In the genomic region with DNA sequence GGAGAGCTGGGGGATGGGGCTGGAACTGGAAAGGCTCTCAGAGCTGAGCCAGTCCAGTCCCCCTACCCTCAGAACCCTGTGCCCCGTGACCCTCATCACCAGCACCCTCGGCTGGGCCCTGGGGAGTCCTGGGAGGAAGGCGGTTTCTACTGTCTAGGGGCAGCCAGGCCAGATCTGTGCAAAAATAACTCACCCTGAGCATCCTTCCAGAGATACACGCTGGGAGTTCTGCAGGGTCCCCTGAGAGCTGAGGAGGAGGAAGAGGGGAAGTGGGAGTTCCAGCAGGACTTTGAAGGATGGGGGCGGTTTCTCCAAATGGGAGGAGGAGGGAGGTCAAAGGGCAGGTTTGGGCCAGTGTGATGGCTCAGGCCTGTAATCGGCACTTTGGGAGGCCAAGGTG, we compare ENCODE assay signal across 15 cellular contexts. TPM values are rescaled to one million over a fixed set of nuclear protein-coding genes. Genes with fewer than 3 reads are reported as not detected.
DNase-seq lines count a peak whose midpoint lies in the region; TF ChIP-seq lines count a peak whose summit lies in the region.
"Had no signal": no experiment of that assay in that cellular context is flagged by ENCODE, and none has a peak within 500 bp of the region (broad histone marks: within the 10 kb centered on the region; RNA-seq: fewer than 3 reads in every experiment).

No MANE protein-coding gene starts in this region.

- DNase-seq in epidermal melanocyte (ENCODE audit: insufficient read length, low spot score) (peak; percentile 9), neural progenitor cell (ENCODE audit: low spot score) (no peak), GOT3 (lab: John Stamatoyannopoulos, UW) (no peak), SK-N-SH (no peak)
- no peak for DNase-seq in stimulated activated CD4-positive, alpha-beta T cell treated with anti-CD3 and anti-CD28 coated beads, Interleukin-2, amount 100 ng/mL, for 48 hours
- DNase-seq: BE2C, HCEC 1CT had no signal

- H3K4me3 ChIP-seq in BLaER1, result no peak overlapping the region
- peak overlapping the region in 1 of 10 experiments; percentile 29; a peak in 1 of 20 replicates for H3K4me3 ChIP-seq in BLaER1 treated with 17β-estradiol and CSF1 and Interleukin-3, amounts not matched to agents 10 nM and 100 nM
- no peak overlapping the region for H3K4me3 ChIP-seq in neural progenitor cell
- H3K4me3 ChIP-seq in SK-N-SH (ENCODE audit: low read depth in 2 of 2, low read length in 1 of 2), result no peak overlapping the region
- H3K4me3 ChIP-seq: A549, GM12878, K562 had no signal

- no peaks in the 10 kb centered on the region for H3K36me3 Mint-ChIP-seq in neural progenitor cell

- no peaks in the 10 kb centered on the region for H3K9me2 ChIP-seq in SK-N-SH

- WGBS in SK-N-SH (ENCODE audit: low lambda C conversion rate), result 62% methylated on average over 5 of the region's 6 CpGs

- 0 out of 2 replicates have a peak overlapping the region, but pooled peaks have one; percentile 16 for H3K27ac ChIP-seq in BLaER1
- 0 out of 22 replicates have a peak overlapping the region, but pooled peaks of 1 of the 11 experiments have one; percentile 2 for H3K27ac ChIP-seq in BLaER1 treated with 17β-estradiol and CSF1 and Interleukin-3, amounts not matched to agents 10 nM and 100 nM
- H3K27ac ChIP-seq in neural progenitor cell, result no peak overlapping the region
- H3K27ac ChIP-seq in SK-N-SH (ENCODE audit: low read depth in 2 of 2, low read length in 1 of 2), result no peak overlapping the region
- H3K27ac ChIP-seq: A549 had no signal

- H3K4me2 ChIP-seq in BLaER1, result peak overlapping the region; percentile 90
- peak overlapping the region; percentile 69 to 98 (median 85) for H3K4me2 ChIP-seq in BLaER1 treated with 17β-estradiol and CSF1 and Interleukin-3, amounts not matched to agents 10 nM and 100 nM
- no peak overlapping the region for H3K4me2 ChIP-seq in neural progenitor cell
- H3K4me2 ChIP-seq in SK-N-SH, result no peak overlapping the region
- H3K4me2 ChIP-seq: A549 had no signal

- no peaks in the 10 kb centered on the region for H3K36me3 ChIP-seq in BLaER1
- no peaks in the 10 kb centered on the region for H3K36me3 ChIP-seq in BLaER1 treated with 17β-estradiol and CSF1 and Interleukin-3, amounts not matched to agents 10 nM and 100 nM
- no peaks in the 10 kb centered on the region for H3K36me3 ChIP-seq in neural progenitor cell
- H3K36me3 ChIP-seq in SK-N-SH (replicated peaks in 1 of 2; ENCODE audit: control insufficient read depth in 1 of 2, insufficient read depth in 2 of 2, low read length in 1 of 2), result no peaks in the 10 kb centered on the region
- H3K36me3 ChIP-seq: BE2C had no signal

- POLR2A ChIA-PET in SK-N-SH (lab: Yijun Ruan, JAX), result no interaction called here

- H3K27me3 Mint-ChIP-seq in neural progenitor cell (ENCODE audit: insufficient read depth, low read depth), result peaks cover 19% of the 10 kb centered on the region

- peak overlapping the region; percentile 33 for H3K4me3 Mint-ChIP-seq in neural progenitor cell

- no peak overlapping the region for H2AFZ ChIP-seq in neural progenitor cell (replicated peaks)
- H2AFZ ChIP-seq in SK-N-SH (ENCODE audit: low read depth), result no peak overlapping the region

- CTCF ChIA-PET in SK-N-SH (lab: Yijun Ruan, JAX), result no interaction called here

- no peaks in the 10 kb centered on the region for H3K27me3 ChIP-seq in BLaER1
- peaks cover 0 to 4% (median 0%) of the 10 kb centered on the region in 11 experiments; a peak in 1 of 22 replicates for H3K27me3 ChIP-seq in BLaER1 treated with 17β-estradiol and CSF1 and Interleukin-3, amounts not matched to agents 10 nM and 100 nM
- H3K27me3 ChIP-seq in neural progenitor cell, result no peaks in the 10 kb centered on the region
- H3K27me3 ChIP-seq in SK-N-SH (ENCODE audit: insufficient read depth), result peaks cover 4% of the 10 kb centered on the region; the same call in 1 of the 2 replicates
- H3K27me3 ChIP-seq: BE2C had no signal

- H3F3A ChIP-seq in neural progenitor cell (ENCODE audit: low read depth), result no peaks in the 10 kb centered on the region
- H3F3A ChIP-seq in SK-N-SH (replicated peaks; ENCODE audit: insufficient read depth), result no peaks in the 10 kb centered on the region

- TF ChIP-seq EP300 in SK-N-SH (IDR thresholded peaks at IDR 0.05; ENCODE audit: borderline replicate concordance in 1 of 2, low read depth in 1 of 2, low read length in 1 of 2), result no peak

- H3K4me1 ChIP-seq in BLaER1 (peaks cover 64% of the 10 kb centered on the region), neural progenitor cell (peaks cover 11% of the 10 kb centered on the region), SK-N-SH (ENCODE audit: control insufficient read depth in 1 of 2, insufficient read depth in 2 of 2, low read depth in 1 of 2, low read length in 1 of 2) (peaks cover 0 to 10% of the 10 kb centered on the region in 2 experiments; a peak in 1 of 4 replicates)
- peaks cover 38 to 63% (median 54%) of the 10 kb centered on the region in 10 experiments for H3K4me1 ChIP-seq in BLaER1 treated with 17β-estradiol and CSF1 and Interleukin-3, amounts not matched to agents 10 nM and 100 nM
- H3K4me1 ChIP-seq: A549, BE2C had no signal

- TF ChIP-seq CTCF in neural progenitor cell (IDR thresholded peaks at IDR 0.05), result no peak
- no peak for TF ChIP-seq CTCF in SK-N-SH (IDR thresholded peaks at IDR 0.05)

- H3K4me1 Mint-ChIP-seq in neural progenitor cell, result peaks cover 12% of the 10 kb centered on the region

- no peaks in the 10 kb centered on the region for H3K9me3 Mint-ChIP-seq in neural progenitor cell

- H3K9ac ChIP-seq in BLaER1, result no peak overlapping the region
- H3K9ac ChIP-seq in BLaER1 treated with 17β-estradiol and CSF1 and Interleukin-3, amounts not matched to agents 10 nM and 100 nM, result peak overlapping the region in 3 of 11 experiments; percentile 8 to 32 (median 31); a peak in 3 of 22 replicates
- H3K9ac ChIP-seq in neural progenitor cell, result no peak overlapping the region
- H3K9ac ChIP-seq in SK-N-SH, result no peak overlapping the region

- H3K9me3 ChIP-seq in BLaER1 (no peaks in the 10 kb centered on the region), neural progenitor cell (ENCODE audit: low read depth) (no peaks in the 10 kb centered on the region), SK-N-SH (no peaks in the 10 kb centered on the region)
- H3K9me3 ChIP-seq in BLaER1 treated with 17β-estradiol and CSF1 and Interleukin-3, amounts not matched to agents 10 nM and 100 nM (replicated peaks in 1 of 11), result no peaks in the 10 kb centered on the region
- H3K9me3 ChIP-seq: A549, BE2C had no signal

- TF ChIP-seq RAD21 in SK-N-SH (IDR thresholded peaks at IDR 0.05; ENCODE audit: low read length), result no peak

- H4K20me1 ChIP-seq in BLaER1 (no peaks in the 10 kb centered on the region), neural progenitor cell (ENCODE audit: low read depth) (no peaks in the 10 kb centered on the region), SK-N-SH (ENCODE audit: insufficient read depth) (no peaks in the 10 kb centered on the region)
- no peaks in the 10 kb centered on the region; a peak in 1 of 22 replicates for H4K20me1 ChIP-seq in BLaER1 treated with 17β-estradiol and CSF1 and Interleukin-3, amounts not matched to agents 10 nM and 100 nM

- H3K79me2 ChIP-seq in neural progenitor cell (ENCODE audit: low read depth), result no peaks in the 10 kb centered on the region
- no peaks in the 10 kb centered on the region for H3K79me2 ChIP-seq in SK-N-SH (ENCODE audit: insufficient read depth)

- H3K27ac Mint-ChIP-seq in neural progenitor cell, result no peak overlapping the region

TF ChIP-seq in SK-N-SH, 30 proteins besides CTCF, POLR2A, EP300 and RAD21:
- TF ChIP-seq EZH2phosphoT487 (IDR thresholded peaks at IDR 0.05; ENCODE audit: borderline replicate concordance, low read depth) (no peak), JUND (IDR thresholded peaks at IDR 0.05) (no peak), YY1 (IDR thresholded peaks at IDR 0.05; ENCODE audit: low read depth) (no peak), GATA2 (CRISPR knock-in tag; IDR thresholded peaks at IDR 0.05) (no peak), NRF1 (IDR thresholded peaks at IDR 0.05; ENCODE audit: low read depth, low read length) (no peak), CHD2 (IDR thresholded peaks at IDR 0.05; ENCODE audit: low read length, partially characterized antibody) (no peak), TCF12 (IDR thresholded peaks at IDR 0.05) (no peak), RFX5 (IDR thresholded peaks at IDR 0.05; ENCODE audit: low read length) (no peak), FOXM1 (IDR thresholded peaks at IDR 0.05; ENCODE audit: low read depth) (no peak)
- TF ChIP-seq, protein P1, sequence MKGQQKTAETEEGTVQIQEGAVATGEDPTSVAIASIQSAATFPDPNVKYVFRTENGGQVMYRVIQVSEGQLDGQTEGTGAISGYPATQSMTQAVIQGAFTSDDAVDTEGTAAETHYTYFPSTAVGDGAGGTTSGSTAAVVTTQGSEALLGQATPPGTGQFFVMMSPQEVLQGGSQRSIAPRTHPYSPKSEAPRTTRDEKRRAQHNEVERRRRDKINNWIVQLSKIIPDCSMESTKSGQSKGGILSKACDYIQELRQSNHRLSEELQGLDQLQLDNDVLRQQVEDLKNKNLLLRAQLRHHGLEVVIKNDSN (IDR thresholded peaks at IDR 0.05; ENCODE audit: borderline replicate concordance, low read depth), result no peak
TF ChIP-seq in SK-N-SH: peak in this region for 0.

RNA-seq across cellular contexts. Expression of a gene that starts 5.0 kb away (rescaled TPM):
- total RNA-seq in neural progenitor cell (ENCODE audit: low replicate concordance), result not detected in 2 replicates
- polyA plus RNA-seq in SK-N-SH (2012; rRNA removed), result not detected in 2 replicates
- not detected in 2 replicates for polyA plus RNA-seq in SK-N-SH (2012; cell fraction: cytosol; rRNA removed)
- polyA plus RNA-seq in SK-N-SH (2012; cell fraction: nucleus; rRNA removed), result 0.08 TPM in 1 of 2 replicates, not detected in the other
- total RNA-seq: Daoy, GM12878, H4 had no signal
- polyA plus RNA-seq: A549, AG04450 had no signal

RNA-seq across cellular contexts. Expression of a gene that starts 35.4 kb away (rescaled TPM):
- total RNA-seq in neural progenitor cell (ENCODE audit: low replicate concordance), result 0.09 and 0.58 TPM in 2 replicates
- polyA plus RNA-seq in SK-N-SH (2012; rRNA removed), result 8.9 and 11.0 TPM in 2 replicates
- polyA plus RNA-seq in SK-N-SH (2012; cell fraction: cytosol; rRNA removed), result 5.8 and 7.9 TPM in 2 replicates
- 21.4 and 28.5 TPM in 2 replicates for polyA plus RNA-seq in SK-N-SH (2012; cell fraction: nucleus; rRNA removed)
- total RNA-seq: GM12878, H4, K562 had no signal
- polyA plus RNA-seq: K562 had no signal

RNA-seq across cellular contexts. Expression of a gene that starts 51.7 kb away (rescaled TPM):
- 61.2 and 146 TPM in 2 replicates for total RNA-seq in neural progenitor cell (ENCODE audit: low replicate concordance)
- 106 and 131 TPM in 2 replicates for polyA plus RNA-seq in SK-N-SH (2012; rRNA removed)
- polyA plus RNA-seq in SK-N-SH (2012; cell fraction: cytosol; rRNA removed), result 58.4 and 82.3 TPM in 2 replicates
- 260 and 343 TPM in 2 replicates for polyA plus RNA-seq in SK-N-SH (2012; cell fraction: nucleus; rRNA removed)

RNA-seq across cellular contexts. Expression of a gene that starts 53.5 kb away (rescaled TPM):
- total RNA-seq in neural progenitor cell (ENCODE audit: low replicate concordance), result 23.7 and 32.9 TPM in 2 replicates
- 33.4 and 37.2 TPM in 2 replicates for polyA plus RNA-seq in SK-N-SH (2012; rRNA removed)
- 32.7 and 34.7 TPM in 2 replicates for polyA plus RNA-seq in SK-N-SH (2012; cell fraction: cytosol; rRNA removed)
- 51.1 and 56.2 TPM in 2 replicates for polyA plus RNA-seq in SK-N-SH (2012; cell fraction: nucleus; rRNA removed)

Comparison
In these comparisons a context has a peak if more than half of its experiments do, and no peak if none do; other contexts are left out.
1. H3K4me2 ChIP-seq: peak in BLaER1 (single experiment) and BLaER1 treated with 17β-estradiol and CSF1 and Interleukin-3, amounts not matched to agents 10 nM and 100 nM (11 of 11); none in neural progenitor cell (single experiment) and SK-N-SH (single experiment).